ENCODE assay signal across 1 cellular context in the genomic region with DNA sequence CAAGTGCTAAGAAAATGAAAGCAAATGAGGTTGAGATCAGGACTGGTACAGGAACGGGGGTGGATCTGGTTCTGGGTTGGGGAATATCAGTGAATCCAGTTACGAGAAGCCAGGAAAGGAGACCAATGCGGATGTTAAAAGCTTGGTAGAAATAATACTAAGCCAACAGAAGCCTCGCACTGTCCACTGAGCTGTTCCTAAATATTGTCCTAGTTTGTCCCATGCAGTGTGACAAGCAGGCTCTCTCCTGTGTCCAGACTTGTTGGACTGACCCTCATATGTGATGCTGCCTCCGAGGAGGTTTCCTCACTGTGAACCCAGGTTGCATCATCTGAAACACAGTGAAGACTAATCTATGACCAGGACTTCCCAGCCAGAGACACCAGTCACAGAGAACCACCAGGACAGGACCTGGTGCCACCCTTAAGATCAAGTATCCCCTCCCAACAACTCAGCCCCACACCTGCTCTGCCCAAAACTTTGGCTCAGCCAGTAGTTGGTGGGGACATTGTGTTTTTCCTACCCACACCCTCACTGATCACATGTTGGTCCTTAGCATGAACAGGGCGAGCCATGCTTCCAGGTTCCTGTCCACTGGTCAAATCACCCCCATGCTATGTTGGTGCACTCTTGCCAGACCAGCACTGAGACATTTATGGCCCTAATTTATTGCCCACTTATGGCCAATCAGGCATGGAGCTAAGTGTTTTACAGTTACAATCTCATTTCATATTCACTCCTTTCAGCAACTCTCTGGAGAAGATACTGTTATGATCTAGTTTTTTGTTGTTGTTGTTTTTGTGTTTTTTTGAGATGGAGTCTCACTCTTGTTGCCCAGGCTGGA.
TF ChIP-seq lines count a peak whose summit lies in the region.

No MANE protein-coding gene starts in this region.

TF ChIP-seq in K562, 482 proteins besides CTCF, POLR2A, EP300 and RAD21 (continued from another document and continues in another):
- TF ChIP-seq, protein P1, sequence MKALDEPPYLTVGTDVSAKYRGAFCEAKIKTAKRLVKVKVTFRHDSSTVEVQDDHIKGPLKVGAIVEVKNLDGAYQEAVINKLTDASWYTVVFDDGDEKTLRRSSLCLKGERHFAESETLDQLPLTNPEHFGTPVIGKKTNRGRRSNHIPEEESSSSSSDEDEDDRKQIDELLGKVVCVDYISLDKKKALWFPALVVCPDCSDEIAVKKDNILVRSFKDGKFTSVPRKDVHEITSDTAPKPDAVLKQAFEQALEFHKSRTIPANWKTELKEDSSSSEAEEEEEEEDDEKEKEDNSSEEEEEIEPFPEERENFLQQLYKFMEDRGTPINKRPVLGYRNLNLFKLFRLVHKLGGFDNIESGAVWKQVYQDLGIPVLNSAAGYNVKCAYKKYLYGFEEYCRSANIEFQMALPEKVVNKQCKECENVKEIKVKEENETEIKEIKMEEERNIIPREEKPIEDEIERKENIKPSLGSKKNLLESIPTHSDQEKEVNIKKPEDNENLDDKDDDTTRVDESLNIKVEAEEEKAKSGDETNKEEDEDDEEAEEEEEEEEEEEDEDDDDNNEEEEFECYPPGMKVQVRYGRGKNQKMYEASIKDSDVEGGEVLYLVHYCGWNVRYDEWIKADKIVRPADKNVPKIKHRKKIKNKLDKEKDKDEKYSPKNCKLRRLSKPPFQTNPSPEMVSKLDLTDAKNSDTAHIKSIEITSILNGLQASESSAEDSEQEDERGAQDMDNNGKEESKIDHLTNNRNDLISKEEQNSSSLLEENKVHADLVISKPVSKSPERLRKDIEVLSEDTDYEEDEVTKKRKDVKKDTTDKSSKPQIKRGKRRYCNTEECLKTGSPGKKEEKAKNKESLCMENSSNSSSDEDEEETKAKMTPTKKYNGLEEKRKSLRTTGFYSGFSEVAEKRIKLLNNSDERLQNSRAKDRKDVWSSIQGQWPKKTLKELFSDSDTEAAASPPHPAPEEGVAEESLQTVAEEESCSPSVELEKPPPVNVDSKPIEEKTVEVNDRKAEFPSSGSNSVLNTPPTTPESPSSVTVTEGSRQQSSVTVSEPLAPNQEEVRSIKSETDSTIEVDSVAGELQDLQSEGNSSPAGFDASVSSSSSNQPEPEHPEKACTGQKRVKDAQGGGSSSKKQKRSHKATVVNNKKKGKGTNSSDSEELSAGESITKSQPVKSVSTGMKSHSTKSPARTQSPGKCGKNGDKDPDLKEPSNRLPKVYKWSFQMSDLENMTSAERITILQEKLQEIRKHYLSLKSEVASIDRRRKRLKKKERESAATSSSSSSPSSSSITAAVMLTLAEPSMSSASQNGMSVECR (CRISPR knock-in tag; IDR thresholded peaks at IDR 0.05): no peak
- TF ChIP-seq RBFOX2 (IDR thresholded peaks at IDR 0.05; ENCODE audit: low read depth, low read length): 0 out of 2 replicates have a peak, but pooled peaks have one; percentile 22
- TF ChIP-seq FOXA1 (IDR thresholded peaks at IDR 0.05; ENCODE audit: borderline replicate concordance): no peak
- 0 out of 2 replicates have a peak, but pooled peaks have one; percentile 21 for TF ChIP-seq MYC (IDR thresholded peaks at IDR 0.05; ENCODE audit: low read depth, low read length)
- no peak for TF ChIP-seq MYC (CRISPR knock-in tag; IDR thresholded peaks at IDR 0.05; ENCODE audit: borderline replicate concordance, low read depth)
- no peak for TF ChIP-seq ZNF586 (CRISPR knock-in tag; conservative IDR thresholded peaks at IDR 0.05)
- TF ChIP-seq BACH1 (tag; IDR thresholded peaks at IDR 0.05): peak; percentile 32; the same call in 1 of the 2 replicates
- TF ChIP-seq IRF9 (tag; IDR thresholded peaks at IDR 0.05): peak; percentile 87
- no peak for TF ChIP-seq KLF13 (tag; IDR thresholded peaks at IDR 0.05; ENCODE audit: borderline replicate concordance, low read depth)
- no peak for TF ChIP-seq DDX20 (tag; IDR thresholded peaks at IDR 0.05; ENCODE audit: low read depth)
- peak; percentile 64; the same call in 1 of the 2 replicates for TF ChIP-seq DMBX1 (CRISPR knock-in tag; IDR thresholded peaks at IDR 0.05; ENCODE audit: borderline replicate concordance)
- no peak for TF ChIP-seq PHF20 (IDR thresholded peaks at IDR 0.05; ENCODE audit: partially characterized antibody)
- TF ChIP-seq, protein P2, sequence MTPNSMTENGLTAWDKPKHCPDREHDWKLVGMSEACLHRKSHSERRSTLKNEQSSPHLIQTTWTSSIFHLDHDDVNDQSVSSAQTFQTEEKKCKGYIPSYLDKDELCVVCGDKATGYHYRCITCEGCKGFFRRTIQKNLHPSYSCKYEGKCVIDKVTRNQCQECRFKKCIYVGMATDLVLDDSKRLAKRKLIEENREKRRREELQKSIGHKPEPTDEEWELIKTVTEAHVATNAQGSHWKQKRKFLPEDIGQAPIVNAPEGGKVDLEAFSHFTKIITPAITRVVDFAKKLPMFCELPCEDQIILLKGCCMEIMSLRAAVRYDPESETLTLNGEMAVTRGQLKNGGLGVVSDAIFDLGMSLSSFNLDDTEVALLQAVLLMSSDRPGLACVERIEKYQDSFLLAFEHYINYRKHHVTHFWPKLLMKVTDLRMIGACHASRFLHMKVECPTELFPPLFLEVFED (CRISPR knock-in tag; conservative IDR thresholded peaks at IDR 0.05): 0 out of 2 replicates have a peak, but pooled peaks have one; percentile 2
- no peak for TF ChIP-seq ZNF766 (CRISPR knock-in tag; conservative IDR thresholded peaks at IDR 0.05)
- TF ChIP-seq, protein P3, sequence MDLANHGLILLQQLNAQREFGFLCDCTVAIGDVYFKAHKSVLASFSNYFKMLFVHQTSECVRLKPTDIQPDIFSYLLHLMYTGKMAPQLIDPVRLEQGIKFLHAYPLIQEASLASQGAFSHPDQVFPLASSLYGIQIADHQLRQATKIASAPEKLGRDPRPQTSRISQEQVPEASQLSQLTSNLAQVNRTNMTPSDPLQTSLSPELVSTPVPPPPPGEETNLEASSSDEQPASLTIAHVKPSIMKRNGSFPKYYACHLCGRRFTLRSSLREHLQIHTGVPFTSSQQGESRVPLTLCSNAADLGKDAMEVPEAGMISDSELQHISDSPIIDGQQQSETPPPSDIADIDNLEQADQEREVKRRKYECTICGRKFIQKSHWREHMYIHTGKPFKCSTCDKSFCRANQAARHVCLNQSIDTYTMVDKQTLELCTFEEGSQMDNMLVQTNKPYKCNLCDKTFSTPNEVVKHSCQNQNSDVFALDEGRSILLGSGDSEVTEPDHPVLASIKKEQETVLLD (IDR thresholded peaks at IDR 0.05): no peak
- 0 out of 2 replicates have a peak, but pooled peaks have one; percentile 23 for TF ChIP-seq POLR2H (tag; IDR thresholded peaks at IDR 0.05; ENCODE audit: low read depth)
- no peak for TF ChIP-seq ILF3 (IDR thresholded peaks at IDR 0.05; ENCODE audit: borderline replicate concordance)
- TF ChIP-seq ZSCAN32 (CRISPR knock-in tag; IDR thresholded peaks at IDR 0.05): peak; percentile 76; the same call in 1 of the 2 replicates
- peak; percentile 55 for TF ChIP-seq EP400 (IDR thresholded peaks at IDR 0.05)
- TF ChIP-seq, protein P4, sequence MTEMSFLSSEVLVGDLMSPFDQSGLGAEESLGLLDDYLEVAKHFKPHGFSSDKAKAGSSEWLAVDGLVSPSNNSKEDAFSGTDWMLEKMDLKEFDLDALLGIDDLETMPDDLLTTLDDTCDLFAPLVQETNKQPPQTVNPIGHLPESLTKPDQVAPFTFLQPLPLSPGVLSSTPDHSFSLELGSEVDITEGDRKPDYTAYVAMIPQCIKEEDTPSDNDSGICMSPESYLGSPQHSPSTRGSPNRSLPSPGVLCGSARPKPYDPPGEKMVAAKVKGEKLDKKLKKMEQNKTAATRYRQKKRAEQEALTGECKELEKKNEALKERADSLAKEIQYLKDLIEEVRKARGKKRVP (CRISPR knock-in tag; IDR thresholded peaks at IDR 0.05): peak; percentile 84
- no peak for TF ChIP-seq CREBBP (IDR thresholded peaks at IDR 0.05; ENCODE audit: low read depth, low read length)
- TF ChIP-seq NFRKB (IDR thresholded peaks at IDR 0.05; ENCODE audit: low read depth): peak; percentile 54; the same call in 1 of the 2 replicates
- TF ChIP-seq CSDE1 (IDR thresholded peaks at IDR 0.05): no peak
- TF ChIP-seq THAP12 (CRISPR knock-in tag; IDR thresholded peaks at IDR 0.05): no peak
- TF ChIP-seq, protein P5, sequence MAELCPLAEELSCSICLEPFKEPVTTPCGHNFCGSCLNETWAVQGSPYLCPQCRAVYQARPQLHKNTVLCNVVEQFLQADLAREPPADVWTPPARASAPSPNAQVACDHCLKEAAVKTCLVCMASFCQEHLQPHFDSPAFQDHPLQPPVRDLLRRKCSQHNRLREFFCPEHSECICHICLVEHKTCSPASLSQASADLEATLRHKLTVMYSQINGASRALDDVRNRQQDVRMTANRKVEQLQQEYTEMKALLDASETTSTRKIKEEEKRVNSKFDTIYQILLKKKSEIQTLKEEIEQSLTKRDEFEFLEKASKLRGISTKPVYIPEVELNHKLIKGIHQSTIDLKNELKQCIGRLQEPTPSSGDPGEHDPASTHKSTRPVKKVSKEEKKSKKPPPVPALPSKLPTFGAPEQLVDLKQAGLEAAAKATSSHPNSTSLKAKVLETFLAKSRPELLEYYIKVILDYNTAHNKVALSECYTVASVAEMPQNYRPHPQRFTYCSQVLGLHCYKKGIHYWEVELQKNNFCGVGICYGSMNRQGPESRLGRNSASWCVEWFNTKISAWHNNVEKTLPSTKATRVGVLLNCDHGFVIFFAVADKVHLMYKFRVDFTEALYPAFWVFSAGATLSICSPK (IDR thresholded peaks at IDR 0.05; ENCODE audit: borderline replicate concordance): no peak
- peak; percentile 88 for TF ChIP-seq ZNF589 (CRISPR knock-in tag; IDR thresholded peaks at IDR 0.05; ENCODE audit: low read depth)
- TF ChIP-seq, protein P6, sequence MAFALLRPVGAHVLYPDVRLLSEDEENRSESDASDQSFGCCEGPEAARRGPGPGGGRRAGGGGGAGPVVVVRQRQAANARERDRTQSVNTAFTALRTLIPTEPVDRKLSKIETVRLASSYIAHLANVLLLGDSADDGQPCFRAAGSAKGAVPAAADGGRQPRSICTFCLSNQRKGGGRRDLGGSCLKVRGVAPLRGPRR (CRISPR knock-in tag; IDR thresholded peaks at IDR 0.05): no peak
- TF ChIP-seq, protein P7, sequence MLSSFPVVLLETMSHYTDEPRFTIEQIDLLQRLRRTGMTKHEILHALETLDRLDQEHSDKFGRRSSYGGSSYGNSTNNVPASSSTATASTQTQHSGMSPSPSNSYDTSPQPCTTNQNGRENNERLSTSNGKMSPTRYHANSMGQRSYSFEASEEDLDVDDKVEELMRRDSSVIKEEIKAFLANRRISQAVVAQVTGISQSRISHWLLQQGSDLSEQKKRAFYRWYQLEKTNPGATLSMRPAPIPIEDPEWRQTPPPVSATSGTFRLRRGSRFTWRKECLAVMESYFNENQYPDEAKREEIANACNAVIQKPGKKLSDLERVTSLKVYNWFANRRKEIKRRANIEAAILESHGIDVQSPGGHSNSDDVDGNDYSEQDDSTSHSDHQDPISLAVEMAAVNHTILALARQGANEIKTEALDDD (IDR thresholded peaks at IDR 0.05): 0 out of 2 replicates have a peak, but pooled peaks have one; percentile 23
- no peak for TF ChIP-seq BCOR (IDR thresholded peaks at IDR 0.05)
- TF ChIP-seq, protein P8, sequence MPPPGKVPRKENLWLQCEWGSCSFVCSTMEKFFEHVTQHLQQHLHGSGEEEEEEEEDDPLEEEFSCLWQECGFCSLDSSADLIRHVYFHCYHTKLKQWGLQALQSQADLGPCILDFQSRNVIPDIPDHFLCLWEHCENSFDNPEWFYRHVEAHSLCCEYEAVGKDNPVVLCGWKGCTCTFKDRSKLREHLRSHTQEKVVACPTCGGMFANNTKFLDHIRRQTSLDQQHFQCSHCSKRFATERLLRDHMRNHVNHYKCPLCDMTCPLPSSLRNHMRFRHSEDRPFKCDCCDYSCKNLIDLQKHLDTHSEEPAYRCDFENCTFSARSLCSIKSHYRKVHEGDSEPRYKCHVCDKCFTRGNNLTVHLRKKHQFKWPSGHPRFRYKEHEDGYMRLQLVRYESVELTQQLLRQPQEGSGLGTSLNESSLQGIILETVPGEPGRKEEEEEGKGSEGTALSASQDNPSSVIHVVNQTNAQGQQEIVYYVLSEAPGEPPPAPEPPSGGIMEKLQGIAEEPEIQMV (tag; conservative IDR thresholded peaks at IDR 0.05; ENCODE audit: low read depth): no peak
- TF ChIP-seq L3MBTL2 (IDR thresholded peaks at IDR 0.05): peak; percentile 39
- TF ChIP-seq TRIM24 (IDR thresholded peaks at IDR 0.05): peak; percentile 57 to 88; a peak in 2 of 4 replicates
- no peak for TF ChIP-seq RFX7 (CRISPR knock-in tag; IDR thresholded peaks at IDR 0.05)
- TF ChIP-seq CEBPG (CRISPR knock-in tag; IDR thresholded peaks at IDR 0.05): peak; percentile 96
- peak; percentile 70 to 98 for TF ChIP-seq CEBPG (tag; conservative IDR thresholded peaks at IDR 0.05 in 1 of 2, IDR thresholded peaks at IDR 0.05 in 1 of 2)
- TF ChIP-seq PHF8 (IDR thresholded peaks at IDR 0.05; ENCODE audit: borderline replicate concordance, low read length): no peak
- 0 out of 2 replicates have a peak, but pooled peaks have one; percentile 33 for TF ChIP-seq CXXC5 (CRISPR knock-in tag; IDR thresholded peaks at IDR 0.05)
- TF ChIP-seq NONO (IDR thresholded peaks at IDR 0.05; ENCODE audit: low read depth in 2 of 2, low read length in 1 of 2): peak in 1 of 2 experiments; percentile 67; a peak in 1 of 4 replicates
- TF ChIP-seq FOXK2 (conservative IDR thresholded peaks at IDR 0.05 in 1 of 2, IDR thresholded peaks at IDR 0.05 in 1 of 2; ENCODE audit: low read depth in 2 of 2): peak in 1 of 2 experiments; percentile 89; a peak in 2 of 4 replicates
- no peak for TF ChIP-seq ZNF740 (CRISPR knock-in tag; IDR thresholded peaks at IDR 0.05)
- no peak for TF ChIP-seq ZNF740 (tag; IDR thresholded peaks at IDR 0.05)
